Comparison of ENCODE assay signal across 28 cellular contexts in the genomic region with DNA sequence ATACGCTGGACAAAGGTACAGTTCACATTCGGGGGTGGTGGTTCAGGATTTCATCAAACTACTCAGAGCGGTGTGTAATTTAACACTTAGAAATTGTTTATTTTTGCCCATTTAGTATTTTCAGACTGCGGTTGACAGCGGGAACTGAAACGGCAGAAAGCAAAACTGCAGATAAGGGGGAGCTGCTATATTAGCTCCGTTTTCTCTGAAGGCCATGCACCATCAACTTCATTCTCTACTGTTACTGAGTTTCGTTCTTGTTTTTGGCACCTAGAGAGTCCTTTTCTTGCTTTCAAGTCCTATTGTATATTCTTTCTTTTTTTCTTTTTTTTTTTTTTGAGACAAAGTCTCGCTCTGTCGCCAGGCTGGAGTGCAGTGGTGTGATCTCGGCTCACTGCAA.
"Had no signal": no experiment of that assay in that cellular context is flagged by ENCODE, and none has a peak within 500 bp of the region (broad histone marks: within the 10 kb centered on the region; RNA-seq: fewer than 3 reads in every experiment).

No MANE protein-coding gene starts in this region.

- DNase-seq: activated B cell treated with CpG ODN at 0.5 μM for 24 hours; activated CD4-positive, alpha-beta T cell treated with anti-CD3 and anti-CD28 coated beads for 36 hours; activated CD4-positive, alpha-beta T cell treated with anti-CD3 and anti-CD28 coated beads, Interleukin-2, amount 50 U/mL, for 4 hours; activated CD8-positive, alpha-beta memory T cell treated with anti-CD3 and anti-CD28 coated beads for 24 hours; activated CD8-positive, alpha-beta memory T cell treated with anti-CD3 and anti-CD28 coated beads, Interleukin-2, amount 50 U/mL, for 4 hours; activated naive CD4-positive, alpha-beta T cell treated with Interleukin-2 at 50 U/mL for 16 hours; activated naive CD8-positive, alpha-beta T cell treated with anti-CD3 and anti-CD28 coated beads for 36 hours; activated T-cell treated with anti-CD3 and anti-CD28 coated beads, Interleukin-2, amount 50 U/mL, for 24 hours; effector memory CD4-positive, alpha-beta T cell; foreskin keratinocyte; kidney; lower lobe of right lung; mesendoderm; mucosa of descending colon; nephron progenitor cell; nucleus accumbens; small intestine; stimulated activated CD4-positive, alpha-beta T cell treated with anti-CD3 and anti-CD28 coated beads, Interleukin-2, amount 100 ng/mL, for 24 hours; stimulated activated naive CD8-positive, alpha-beta T cell treated with anti-CD3 and anti-CD28 coated beads, Interleukin-15, amount 100 ng/mL, for 72 hours had no signal

- H3K27ac Mint-ChIP-seq: activated B cell treated with CpG ODN at 0.5 μM for 24 hours; activated CD4-positive, alpha-beta T cell treated with anti-CD3 and anti-CD28 coated beads for 36 hours; activated naive CD8-positive, alpha-beta T cell treated with anti-CD3 and anti-CD28 coated beads for 36 hours; activated T-cell treated with anti-CD3 and anti-CD28 coated beads, Interleukin-2, amount 50 U/mL, for 24 hours; activated T-helper 17 cell treated with anti-CD3 and anti-CD28 coated beads, Interleukin-2, amount 50 U/mL, for 72 hours; nephron progenitor cell; stimulated activated effector memory CD8-positive, alpha-beta T cell treated with anti-CD3 and anti-CD28 coated beads, Interleukin-12 subunit alpha, Interleukin-12 subunit beta, amount 100 ng/mL, for 72 hours; stimulated activated naive CD8-positive, alpha-beta T cell treated with anti-CD3 and anti-CD28 coated beads, Interleukin-15, amount 100 ng/mL, for 72 hours had no signal

- H3K9me3 Mint-ChIP-seq: activated B cell treated with CpG ODN at 0.5 μM for 24 hours; activated naive CD8-positive, alpha-beta T cell treated with anti-CD3 and anti-CD28 coated beads for 36 hours; activated T-cell treated with anti-CD3 and anti-CD28 coated beads, Interleukin-2, amount 50 U/mL, for 24 hours; activated T-helper 17 cell treated with anti-CD3 and anti-CD28 coated beads, Interleukin-2, amount 50 U/mL, for 72 hours; central memory CD8-positive, alpha-beta T cell; stimulated activated effector memory CD8-positive, alpha-beta T cell treated with anti-CD3 and anti-CD28 coated beads, Interleukin-12 subunit alpha, Interleukin-12 subunit beta, amount 100 ng/mL, for 72 hours; stimulated activated naive CD8-positive, alpha-beta T cell treated with anti-CD3 and anti-CD28 coated beads, Interleukin-15, amount 100 ng/mL, for 72 hours had no signal

- H3K4me3 Mint-ChIP-seq: activated B cell treated with CpG ODN at 0.5 μM for 24 hours; activated CD4-positive, alpha-beta T cell treated with anti-CD3 and anti-CD28 coated beads for 36 hours; activated naive CD8-positive, alpha-beta T cell treated with anti-CD3 and anti-CD28 coated beads for 36 hours; activated T-cell treated with anti-CD3 and anti-CD28 coated beads, Interleukin-2, amount 50 U/mL, for 24 hours; activated T-helper 17 cell treated with anti-CD3 and anti-CD28 coated beads, Interleukin-2, amount 50 U/mL, for 72 hours; central memory CD8-positive, alpha-beta T cell; nephron progenitor cell; stimulated activated effector memory CD8-positive, alpha-beta T cell treated with anti-CD3 and anti-CD28 coated beads, Interleukin-12 subunit alpha, Interleukin-12 subunit beta, amount 100 ng/mL, for 72 hours; stimulated activated naive CD8-positive, alpha-beta T cell treated with anti-CD3 and anti-CD28 coated beads, Interleukin-15, amount 100 ng/mL, for 72 hours had no signal

- H3K27ac ChIP-seq: foreskin keratinocyte, lower lobe of right lung, parathyroid adenoma, tibial nerve had no signal

- H2AFZ ChIP-seq: parathyroid adenoma had no signal

- FAIRE-seq: astrocyte, colon, kidney, small intestine had no signal

- ATAC-seq: activated CD4-positive, alpha-beta T cell treated with anti-CD3 and anti-CD28 coated beads for 36 hours; activated T-helper 17 cell treated with anti-CD3 and anti-CD28 coated beads, Interleukin-2, amount 50 U/mL, for 72 hours; foreskin keratinocyte; left lobe of liver; lower lobe of right lung; mucosa of descending colon; sciatic nerve; stimulated activated effector memory CD8-positive, alpha-beta T cell treated with anti-CD3 and anti-CD28 coated beads, Interleukin-12 subunit alpha, Interleukin-12 subunit beta, amount 100 ng/mL, for 72 hours; stimulated activated naive CD8-positive, alpha-beta T cell treated with anti-CD3 and anti-CD28 coated beads, Interleukin-15, amount 100 ng/mL, for 72 hours had no signal

- H3K27me3 Mint-ChIP-seq: activated B cell treated with CpG ODN at 0.5 μM for 24 hours; activated CD4-positive, alpha-beta T cell treated with anti-CD3 and anti-CD28 coated beads for 36 hours; activated naive CD8-positive, alpha-beta T cell treated with anti-CD3 and anti-CD28 coated beads for 36 hours; activated T-cell treated with anti-CD3 and anti-CD28 coated beads, Interleukin-2, amount 50 U/mL, for 24 hours; activated T-helper 17 cell treated with anti-CD3 and anti-CD28 coated beads, Interleukin-2, amount 50 U/mL, for 72 hours; central memory CD8-positive, alpha-beta T cell; stimulated activated naive CD8-positive, alpha-beta T cell treated with anti-CD3 and anti-CD28 coated beads, Interleukin-15, amount 100 ng/mL, for 72 hours had no signal

- H3K9me3 ChIP-seq: lower lobe of right lung, mucosa of descending colon, tibial nerve had no signal

- H3K9ac ChIP-seq: parathyroid adenoma had no signal

- H3K4me1 Mint-ChIP-seq: activated B cell treated with CpG ODN at 0.5 μM for 24 hours; activated CD4-positive, alpha-beta T cell treated with anti-CD3 and anti-CD28 coated beads for 36 hours; activated naive CD8-positive, alpha-beta T cell treated with anti-CD3 and anti-CD28 coated beads for 36 hours; activated T-helper 17 cell treated with anti-CD3 and anti-CD28 coated beads, Interleukin-2, amount 50 U/mL, for 72 hours; central memory CD8-positive, alpha-beta T cell; nephron progenitor cell; stimulated activated effector memory CD8-positive, alpha-beta T cell treated with anti-CD3 and anti-CD28 coated beads, Interleukin-12 subunit alpha, Interleukin-12 subunit beta, amount 100 ng/mL, for 72 hours; stimulated activated naive CD8-positive, alpha-beta T cell treated with anti-CD3 and anti-CD28 coated beads, Interleukin-15, amount 100 ng/mL, for 72 hours had no signal

- H3K36me3 ChIP-seq: lower lobe of right lung, tibial nerve had no signal

- H3K4me1 ChIP-seq: foreskin keratinocyte, lower lobe of right lung, parathyroid adenoma, tibial nerve had no signal

- H3K79me2 ChIP-seq: parathyroid adenoma had no signal

- H3K27me3 ChIP-seq: foreskin keratinocyte, tibial nerve had no signal

- H3K4me3 ChIP-seq: lower lobe of right lung, mucosa of descending colon, tibial nerve had no signal
